19 cellular contexts compared by ENCODE assay signal in genomic region chr19:3834349-3835054, GRCh38. TPM values are rescaled to one million over a fixed set of nuclear protein-coding genes. Genes with fewer than 3 reads are reported as not detected.
DNase-seq lines count a peak whose midpoint lies in the region; TF ChIP-seq lines count a peak whose summit lies in the region.
"Had no signal": no experiment of that assay in that cellular context is flagged by ENCODE, and none has a peak within 500 bp of the region (broad histone marks: within the 10 kb centered on the region; RNA-seq: fewer than 3 reads in every experiment).

No MANE protein-coding gene starts in this region.

- in situ Hi-C loops in brain microvascular endothelial cell (cut with HindIII; ENCODE audit: low pct_ligation_motif_present, low sequenced_read_pairs) = no loop called here

- H3K4me3 ChIP-seq in H7 (ENCODE audit: insufficient read depth, low read depth, low read length) = no peak overlapping the region
- H3K4me3 ChIP-seq in neuronal stem cell (ENCODE audit: low read length in 2 of 2) = no peak overlapping the region
- no peak overlapping the region for H3K4me3 ChIP-seq in brain microvascular endothelial cell (ENCODE audit: low read depth, low read length)
- H3K4me3 ChIP-seq: BLaER1 had no signal

- H4K8ac ChIP-seq in neuronal stem cell (ENCODE audit: low read depth, low read length) = no peak overlapping the region

- no peak overlapping the region for H4K91ac ChIP-seq in neuronal stem cell (ENCODE audit: low read depth, low read length, poor library complexity)

- no peak overlapping the region for H2AFZ ChIP-seq in neuronal stem cell (ENCODE audit: low read length)

- H3K18ac ChIP-seq in neuronal stem cell (ENCODE audit: low read length) = peak overlapping the region; percentile 31

- H3K27ac ChIP-seq in neuronal stem cell (replicated peaks; ENCODE audit: low read length) (no peak overlapping the region), brain microvascular endothelial cell (no peak overlapping the region)
- H3K27ac ChIP-seq: BLaER1 had no signal

- H2BK12ac ChIP-seq in neuronal stem cell (ENCODE audit: low read length) = no peak overlapping the region

- no peak overlapping the region for H2BK120ac ChIP-seq in neuronal stem cell (ENCODE audit: low read depth, low read length)

- no peak overlapping the region for H2BK5ac ChIP-seq in neuronal stem cell (ENCODE audit: low read length)

- H3K4ac ChIP-seq in neuronal stem cell (ENCODE audit: low read length) = no peak overlapping the region

- H3K36me3 Mint-ChIP-seq in endothelial cell (ENCODE audit: low read depth, unreplicated experiment) = no peaks in the 10 kb centered on the region
- H3K36me3 Mint-ChIP-seq: CD14-positive monocyte; CD4-positive, alpha-beta memory T cell; CD4-positive, CD25-positive, alpha-beta regulatory T cell; CD8-positive, alpha-beta memory T cell had no signal

- no peaks in the 10 kb centered on the region for H3K9me3 Mint-ChIP-seq in endothelial cell (ENCODE audit: unreplicated experiment)
- H3K9me3 Mint-ChIP-seq: CD4-positive, alpha-beta memory T cell; CD8-positive, alpha-beta memory T cell had no signal

- WGBS in neuronal stem cell (ENCODE audit: extremely low coverage in 2 of 2, insufficient read length in 2 of 2, insufficient replicate concordance in 1 of 2), 2 donors = no CpG with 5 or more reads among the region's 35 CpGs

- H3K36me3 ChIP-seq in H7 (replicated peaks; ENCODE audit: control insufficient read depth, insufficient read depth, low read length) = no peaks in the 10 kb centered on the region
- H3K36me3 ChIP-seq in neuronal stem cell (replicated peaks in 1 of 2; ENCODE audit: control insufficient read depth in 2 of 2, insufficient read depth in 2 of 2, low read length in 2 of 2) = no peaks in the 10 kb centered on the region
- no peaks in the 10 kb centered on the region for H3K36me3 ChIP-seq in brain microvascular endothelial cell (replicated peaks)
- H3K36me3 ChIP-seq: BE2C, BLaER1 had no signal

- H3K27ac Mint-ChIP-seq in endothelial cell (ENCODE audit: unreplicated experiment) = no peak overlapping the region
- H3K27ac Mint-ChIP-seq: CD14-positive monocyte; CD4-positive, alpha-beta memory T cell; CD4-positive, CD25-positive, alpha-beta regulatory T cell; CD8-positive, alpha-beta memory T cell had no signal

- H3K4me1 Mint-ChIP-seq in endothelial cell (ENCODE audit: unreplicated experiment) = no peaks in the 10 kb centered on the region
- H3K4me1 Mint-ChIP-seq: CD14-positive monocyte; CD4-positive, CD25-positive, alpha-beta regulatory T cell had no signal

- H3K4me2 ChIP-seq in neuronal stem cell (ENCODE audit: insufficient read depth, low read length, poor library complexity, severe bottlenecking) = no peak overlapping the region
- H3K4me2 ChIP-seq: BLaER1 had no signal

- no peaks in the 10 kb centered on the region for H3K79me1 ChIP-seq in neuronal stem cell (ENCODE audit: low read depth, low read length)

- H3K9ac ChIP-seq in neuronal stem cell (ENCODE audit: low read depth, low read length, poor library complexity) = peak overlapping the region; percentile 63
- H3K9ac ChIP-seq: BLaER1 had no signal

- no peak overlapping the region for H3K14ac ChIP-seq in neuronal stem cell (ENCODE audit: low read length)

- H3K4me3 Mint-ChIP-seq in endothelial cell (ENCODE audit: unreplicated experiment) = no peak overlapping the region
- H3K4me3 Mint-ChIP-seq: CD14-positive monocyte; CD4-positive, alpha-beta memory T cell; CD4-positive, CD25-positive, alpha-beta regulatory T cell; CD8-positive, alpha-beta memory T cell had no signal

- H3K27me3 Mint-ChIP-seq in endothelial cell (ENCODE audit: unreplicated experiment) = peaks cover 2% of the 10 kb centered on the region
- H3K27me3 Mint-ChIP-seq: CD4-positive, CD25-positive, alpha-beta regulatory T cell had no signal

- no peak overlapping the region for H2BK15ac ChIP-seq in neuronal stem cell (ENCODE audit: low read length)

- no peak for TF ChIP-seq CTCF in brain microvascular endothelial cell (IDR thresholded peaks at IDR 0.05; ENCODE audit: low read depth, low read length, missing control alignments)
- no peak for TF ChIP-seq CTCF in endothelial cell (IDR thresholded peaks at IDR 0.05; ENCODE audit: unreplicated experiment)

- H3K9me3 ChIP-seq in neuronal stem cell (replicated peaks in 1 of 2; ENCODE audit: control insufficient read depth in 2 of 2, insufficient read depth in 1 of 2, low read depth in 1 of 2, low read length in 2 of 2) = peaks cover 5 to 9% of the 10 kb centered on the region in 2 donors
- H3K9me3 ChIP-seq: BE2C had no signal

- H3K27me3 ChIP-seq in H7 (ENCODE audit: control insufficient read depth, insufficient read depth, low read length) (no peaks in the 10 kb centered on the region), neuronal stem cell (ENCODE audit: control insufficient read depth in 3 of 3, insufficient read depth in 3 of 3, low read depth in 1 of 3, low read length in 3 of 3) (peaks cover 0 to 5% (median 0%) of the 10 kb centered on the region in 3 experiments), brain microvascular endothelial cell (replicated peaks) (peaks cover 20% of the 10 kb centered on the region)
- H3K27me3 ChIP-seq: BE2C, BLaER1 had no signal

- DNase-seq in D341Med (ENCODE audit: low spot score) (peak; percentile 30), H7 (peak; percentile 59), neuronal stem cell (ENCODE audit: low spot score) (no peak), cerebellum (ENCODE audit: low spot score) (no peak), brain microvascular endothelial cell (no peak), endothelial cell (ENCODE audit: low spot score) (no peak)
- DNase-seq: 8988T; ACHN; BE2C; C1 segment of cervical spinal cord; CD4-positive, alpha-beta memory T cell; CD4-positive, CD25-positive, alpha-beta regulatory T cell; CD8-positive, alpha-beta memory T cell; COR-L47; DMS79 treated with DMSO at 0.1 percent for 48 hours; GF-D8 had no signal

- no peak overlapping the region for H2AK5ac ChIP-seq in neuronal stem cell (ENCODE audit: low read depth, low read length)

- H3K23ac ChIP-seq in neuronal stem cell (ENCODE audit: low read depth, low read length, poor library complexity) = peak overlapping the region; percentile 3

- H3K4me1 ChIP-seq in neuronal stem cell (ENCODE audit: control insufficient read depth in 2 of 2, insufficient read depth in 1 of 2, low read depth in 1 of 2, low read length in 2 of 2) = peaks cover 6 to 9% of the 10 kb centered on the region in 2 donors

RNA-seq across cellular contexts. Expression of gene ZFR2, which starts 34.3 kb away (rescaled TPM):
- total RNA-seq in H7 (2014; rRNA removed; shearing (Covaris generic)) = 21.5 and 36.1 TPM in 2 replicates
- 12.5 TPM for polyA plus RNA-seq in neuronal stem cell (2013, experiment 1 of 2)
- 13.8 TPM for polyA plus RNA-seq in neuronal stem cell (2013, experiment 2 of 2)
- total RNA-seq in cerebellum (11.1 TPM), endothelial cell (ENCODE audit: unreplicated experiment) (1.8 TPM)
- total RNA-seq: CD4-positive, CD25-positive, alpha-beta regulatory T cell had no signal
- polyA plus RNA-seq: AG04450, CD14-positive monocyte had no signal

RNA-seq across cellular contexts. Expression of gene ATCAY, which starts 46.0 kb away (rescaled TPM):
- total RNA-seq in H7 (2014; rRNA removed; shearing (Covaris generic)) = 10.2 and 17.9 TPM in 2 replicates
- 19.1 TPM for polyA plus RNA-seq in neuronal stem cell (2013, experiment 1 of 2)
- polyA plus RNA-seq in neuronal stem cell (2013, experiment 2 of 2) = 19.7 TPM
- total RNA-seq in cerebellum (45.3 TPM), endothelial cell (ENCODE audit: unreplicated experiment) (0.67 TPM)
- total RNA-seq: CD4-positive, alpha-beta memory T cell; CD4-positive, CD25-positive, alpha-beta regulatory T cell; CD8-positive, alpha-beta memory T cell had no signal
- polyA plus RNA-seq: CD14-positive monocyte; CD4-positive, alpha-beta memory T cell; CD4-positive, CD25-positive, alpha-beta regulatory T cell; CD8-positive, alpha-beta memory T cell had no signal

RNA-seq across cellular contexts. Expression of gene MATK, which starts 48.3 kb away (rescaled TPM):
- 19.1 and 22.8 TPM in 2 replicates for total RNA-seq in H7 (2014; rRNA removed; shearing (Covaris generic))
- polyA plus RNA-seq in neuronal stem cell (2013, experiment 1 of 2) = 1.4 TPM
- 1.6 TPM for polyA plus RNA-seq in neuronal stem cell (2013, experiment 2 of 2)
- 9.6 TPM for total RNA-seq in cerebellum
- 10.9 TPM for total RNA-seq in endothelial cell (ENCODE audit: unreplicated experiment)
- polyA plus RNA-seq: AG04450 had no signal

Comparison
In these comparisons a context has a peak if more than half of its experiments do, and no peak if none do; other contexts are left out.
1. DNase-seq: peak in D341Med (single experiment) and H7 (single experiment); none in neuronal stem cell (single experiment), cerebellum (single experiment), brain microvascular endothelial cell (single experiment) and endothelial cell (single experiment).